ENCODE assay signal across 4 cellular contexts in the genomic region with DNA sequence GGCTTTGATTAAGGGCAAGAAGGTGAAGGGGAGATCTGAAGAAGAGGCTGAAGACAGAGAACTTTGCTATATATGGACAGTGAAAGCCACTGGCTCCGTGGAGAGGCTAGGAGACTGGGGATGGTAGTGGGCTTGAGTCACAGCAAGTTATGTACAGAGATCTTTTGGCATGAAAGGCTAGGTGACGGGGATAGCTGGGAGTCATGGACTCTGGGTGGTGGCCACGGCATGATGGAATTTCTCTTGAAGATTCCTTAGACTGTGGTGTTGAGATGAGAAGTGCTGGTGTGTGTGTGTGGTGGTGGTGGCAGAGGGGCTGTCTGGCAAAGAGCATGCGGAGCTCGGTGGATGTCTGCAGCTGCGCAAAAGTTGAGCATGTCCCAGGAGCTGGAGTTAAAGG.
"Had no signal": no experiment of that assay in that cellular context is flagged by ENCODE, and none has a peak within 500 bp of the region (broad histone marks: within the 10 kb centered on the region; RNA-seq: fewer than 3 reads in every experiment).

No MANE protein-coding gene starts in this region.

- DNase-seq: KBM-7 had no signal

- H3K27ac ChIP-seq: HL-60 had no signal

- H3K4me3 ChIP-seq: K562 had no signal

- ATAC-seq: HepG2, K562 had no signal
